Comparison of ENCODE assay signal across 13 cellular contexts in genomic region chr1:100909018-100909417, GRCh38. TPM values are rescaled to one million over a fixed set of nuclear protein-coding genes. Genes with fewer than 3 reads are reported as not detected.
DNase-seq lines count a peak whose midpoint lies in the region; ATAC-seq and TF ChIP-seq lines count a peak whose summit lies in the region.
"Had no signal": no experiment of that assay in that cellular context is flagged by ENCODE, and none has a peak within 500 bp of the region (broad histone marks: within the 10 kb centered on the region; RNA-seq: fewer than 3 reads in every experiment).

No MANE protein-coding gene starts in this region.

- no peaks in the 10 kb centered on the region for H3K27me3 Mint-ChIP-seq in activated T-cell treated with anti-CD3 and anti-CD28 coated beads, Interleukin-2, amount 50 U/mL, for 4 hours (ENCODE audit: low read depth)
- H3K27me3 Mint-ChIP-seq in T-helper 17 cell (no peaks in the 10 kb centered on the region), nephron progenitor cell (ENCODE audit: low read depth, poor library complexity) (no peaks in the 10 kb centered on the region)

- H3K9me3 Mint-ChIP-seq in activated T-cell treated with anti-CD3 and anti-CD28 coated beads, Interleukin-2, amount 50 U/mL, for 4 hours: peaks cover 5% of the 10 kb centered on the region
- peaks cover 19% of the 10 kb centered on the region for H3K9me3 Mint-ChIP-seq in nephron progenitor cell
- H3K9me3 Mint-ChIP-seq: HFFc6 had no signal

- DNase-seq in activated CD4-positive, CD25-positive, alpha-beta regulatory T cell (lab: John Stamatoyannopoulos, UW): no peak
- DNase-seq in activated T-cell treated with anti-CD3 and anti-CD28 coated beads, Interleukin-2, amount 50 U/mL, for 4 hours: no peak
- DNase-seq in activated T-cell treated with anti-CD3 and anti-CD28 coated beads, Interleukin-2, amount 50 U/mL, for 48 hours: no peak
- no peak for DNase-seq in T-helper 17 cell
- DNase-seq in nephron progenitor cell: no peak
- DNase-seq in activated effector memory CD4-positive, alpha-beta T cell treated with Interleukin-2 at 50 U/mL for 16 hours: no peak
- DNase-seq: Calu3, DMS 273 treated with DMSO at 0.1 percent for 48 hours, HCEC 1CT, HFFc6 had no signal

- peak; percentile 41 to 51 for ATAC-seq in activated CD4-positive, CD25-positive, alpha-beta regulatory T cell treated with anti-CD3 and anti-CD28 coated beads, Interleukin-2, amount 50 U/mL, for 24 hours
- peak; percentile 72 to 82 for ATAC-seq in activated T-cell treated with anti-CD3 and anti-CD28 coated beads, Interleukin-2, amount 50 U/mL, for 4 hours
- ATAC-seq in T-helper 17 cell (no peak), HG02571 (IDR thresholded peaks at IDR 0.05; ENCODE audit: unreplicated experiment) (no peak)

- peaks cover 64% of the 10 kb centered on the region for H3K36me3 Mint-ChIP-seq in activated T-cell treated with anti-CD3 and anti-CD28 coated beads, Interleukin-2, amount 50 U/mL, for 4 hours (ENCODE audit: insufficient read depth)
- H3K36me3 Mint-ChIP-seq in T-helper 17 cell (ENCODE audit: low read depth) (peaks cover 19% of the 10 kb centered on the region), nephron progenitor cell (ENCODE audit: low read depth) (peaks cover 64% of the 10 kb centered on the region)

- peaks cover 35% of the 10 kb centered on the region for H3K4me1 Mint-ChIP-seq in activated T-cell treated with anti-CD3 and anti-CD28 coated beads, Interleukin-2, amount 50 U/mL, for 4 hours (ENCODE audit: low read depth)
- H3K4me1 Mint-ChIP-seq in T-helper 17 cell (peaks cover 20% of the 10 kb centered on the region), nephron progenitor cell (no peaks in the 10 kb centered on the region)
- H3K4me1 Mint-ChIP-seq: CD14-positive monocyte had no signal

- H3K4me3 Mint-ChIP-seq in activated T-cell treated with anti-CD3 and anti-CD28 coated beads, Interleukin-2, amount 50 U/mL, for 4 hours: no peak overlapping the region
- H3K4me3 Mint-ChIP-seq in T-helper 17 cell (no peak overlapping the region), nephron progenitor cell (no peak overlapping the region)
- H3K4me3 Mint-ChIP-seq: CD14-positive monocyte, HFFc6 had no signal

- H3K27ac Mint-ChIP-seq in T-helper 17 cell (peak overlapping the region; percentile 14), nephron progenitor cell (peak overlapping the region; percentile 11)
- H3K27ac Mint-ChIP-seq: CD14-positive monocyte, HFFc6 had no signal

- H3K9me3 ChIP-seq in T-helper 17 cell (ENCODE audit: control insufficient read depth, low read length, poor library complexity, severe bottlenecking): no peaks in the 10 kb centered on the region

- TF ChIP-seq CTCF in nephron progenitor cell (IDR thresholded peaks at IDR 0.05): no peak

RNA-seq across cellular contexts. Expression of gene SLC30A7, which starts 13.1 kb away (rescaled TPM):
- total RNA-seq in activated T-cell treated with anti-CD3 and anti-CD28 coated beads, Interleukin-2, amount 50 U/mL, for 4 hours: 10 to 100 TPM; 37.7 to 48.9 (median 46.3) TPM
- total RNA-seq in T-helper 17 cell: 10 to 100 TPM; 26.3 to 34.5 TPM

RNA-seq across cellular contexts. Expression of gene EXTL2, which starts 14.4 kb away (rescaled TPM):
- total RNA-seq in activated T-cell treated with anti-CD3 and anti-CD28 coated beads, Interleukin-2, amount 50 U/mL, for 4 hours: 1 to 10 TPM; 4.5 to 6.0 (median 5.8) TPM
- total RNA-seq in T-helper 17 cell: 1 to 10 TPM in 1 of 2 donors, under 1 TPM in 1; 0.85 to 1.4 TPM

Comparison
In these comparisons a context has a peak if more than half of its experiments do, and no peak if none do; other contexts are left out.
1. ATAC-seq: peak in activated CD4-positive, CD25-positive, alpha-beta regulatory T cell treated with anti-CD3 and anti-CD28 coated beads, Interleukin-2, amount 50 U/mL, for 24 hours (2 of 2) and activated T-cell treated with anti-CD3 and anti-CD28 coated beads, Interleukin-2, amount 50 U/mL, for 4 hours (2 of 2); none in T-helper 17 cell (single experiment) and HG02571 (single experiment).